Comparison of ENCODE assay signal across 9 cellular contexts in the genomic region with DNA sequence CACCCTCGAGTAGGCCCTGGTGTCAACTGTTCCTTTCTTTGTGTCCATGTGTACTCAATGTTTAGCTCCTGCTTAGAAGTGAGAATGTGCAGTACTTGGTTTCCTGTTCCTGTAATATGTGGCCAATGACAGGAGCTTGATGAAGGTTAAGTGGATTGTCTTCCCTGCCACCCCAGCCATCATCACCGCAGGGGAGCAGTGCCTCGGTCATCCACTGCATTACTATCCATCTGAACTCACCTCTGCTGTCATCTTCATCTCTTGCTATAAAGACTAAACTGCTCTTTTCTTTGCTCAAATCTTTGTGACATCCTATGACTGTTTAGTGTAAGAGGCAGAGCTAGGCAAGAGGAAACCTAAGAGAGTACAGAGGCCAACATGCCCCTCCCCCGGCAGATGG. TPM values are rescaled to one million over a fixed set of nuclear protein-coding genes. Genes with fewer than 3 reads are reported as not detected.
"Had no signal": no experiment of that assay in that cellular context is flagged by ENCODE, and none has a peak within 500 bp of the region (broad histone marks: within the 10 kb centered on the region; RNA-seq: fewer than 3 reads in every experiment).

No MANE protein-coding gene starts in this region.

- DNase-seq: GDM1, GF-D8 had no signal

- H3K4me3 ChIP-seq: GM12878 had no signal

- ATAC-seq: GM12878 had no signal

- FAIRE-seq: G401.6, GM12878, GM12891, GM12892, GM18507, GM19239 had no signal

RNA-seq across cellular contexts. Expression of a gene that starts 15.6 kb away (rescaled TPM):
- total RNA-seq: G401 had no signal
